ENCODE assay signal across 9 cellular contexts in the genomic region with DNA sequence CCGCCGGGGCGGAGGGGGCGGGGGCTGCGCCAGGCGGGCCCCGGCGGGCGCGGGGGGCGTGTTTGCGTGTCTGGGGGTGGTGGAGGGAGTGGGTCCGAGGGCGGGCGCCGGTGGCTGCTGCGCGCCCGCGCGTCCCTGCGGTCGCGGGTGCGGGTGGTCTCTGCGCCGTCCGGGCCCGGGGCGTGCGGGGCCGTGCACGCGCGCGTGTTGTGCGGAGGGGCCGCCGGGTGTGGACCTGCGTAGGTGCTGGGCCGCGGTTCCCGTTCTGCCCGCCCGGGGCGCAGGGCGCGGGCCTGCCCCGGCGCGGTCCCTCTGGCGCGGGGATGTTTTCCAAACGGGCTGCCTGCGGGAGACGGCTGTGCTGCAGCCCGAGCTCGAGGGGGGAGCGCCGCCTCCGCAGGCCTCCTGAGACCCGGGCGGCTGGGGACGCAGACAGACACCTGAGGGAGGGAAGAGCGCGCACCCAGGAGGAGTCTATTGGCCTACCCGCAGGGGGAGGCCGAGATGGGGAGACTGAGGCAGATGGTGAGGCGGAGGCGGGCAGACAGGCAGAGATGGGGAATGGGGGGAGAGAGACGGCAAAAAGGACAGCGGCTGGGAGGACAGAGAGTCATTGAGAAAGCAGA. TPM values are rescaled to one million over a fixed set of nuclear protein-coding genes. Genes with fewer than 3 reads are reported as not detected.
DNase-seq lines count a peak whose midpoint lies in the region; ATAC-seq, FAIRE-seq and TF ChIP-seq lines count a peak whose summit lies in the region.
"Had no signal": no experiment of that assay in that cellular context is flagged by ENCODE, and none has a peak within 500 bp of the region (broad histone marks: within the 10 kb centered on the region; RNA-seq: fewer than 3 reads in every experiment).

No MANE protein-coding gene starts in this region.

- no peak for FAIRE-seq in pancreas (lab: Jason Lieb, UNC)
- FAIRE-seq: endometrium had no signal

- peaks cover 0 to 5% (median 0%) of the 10 kb centered on the region in 3 donors for H3K4me1 ChIP-seq in pancreas

- intact Hi-C loops in pancreas (cut with DNase I): no loop called here

- peak overlapping the region; percentile 26 to 66 (median 55) for H3K4me3 ChIP-seq in pancreas

- peak; percentile 21 for DNase-seq in Daoy (ENCODE audit: low read depth)
- DNase-seq in activated CD4-positive, alpha-beta T cell treated with anti-CD3 and anti-CD28 coated beads, Interleukin-2, amount 50 U/mL, for 48 hours: peak; percentile 41 to 48
- DNase-seq in glomerular visceral epithelial cell (ENCODE audit: extremely low spot score): peak; percentile 41
- peak in 4 of 6 donors; percentile 25 to 78 (median 58) for DNase-seq in pancreas
- DNase-seq in NCI-H524 (lab: John Stamatoyannopoulos, UW): no peak
- DNase-seq in cerebellum (ENCODE audit: low spot score): no peak

- H3K36me3 ChIP-seq in pancreas: no peaks in the 10 kb centered on the region

- no peaks in the 10 kb centered on the region for H3K27me3 ChIP-seq in pancreas

- peak; percentile 47 for ATAC-seq in GM19351 (IDR thresholded peaks at IDR 0.05; ENCODE audit: unreplicated experiment)
- peak; percentile 16 for ATAC-seq in HG03558 (IDR thresholded peaks at IDR 0.05; ENCODE audit: extremely low read depth, unreplicated experiment)
- peak; percentile 5 to 47 (median 18) for ATAC-seq in pancreas

- 1 to 4% methylated on average over 34 to 72 of the region's 72 CpGs for WGBS in pancreas, 2 donors

- peak overlapping the region in 1 of 4 donors; percentile 22 for H3K27ac ChIP-seq in pancreas

- no peaks in the 10 kb centered on the region for H3K9me3 ChIP-seq in pancreas

- peak in 1 of 4 donors; percentile 19 for TF ChIP-seq CTCF in pancreas (IDR thresholded peaks at IDR 0.05)

RNA-seq across cellular contexts. Expression of gene PELI3, which starts 0.4 kb away (rescaled TPM):
- 1.8 and 2.1 TPM in 2 replicates for total RNA-seq in Daoy (2014; rRNA removed; shearing (Covaris generic))
- 1 to 10 TPM; 3.0 to 9.6 (median 6.4) TPM for total RNA-seq in pancreas
- 10 to 100 TPM; 14.7 to 19.9 TPM for polyA plus RNA-seq in pancreas
- total RNA-seq in cerebellum: 12.2 TPM

RNA-seq across cellular contexts. Expression of gene DPP3, which starts 13.1 kb away (rescaled TPM):
- 77.5 and 84.0 TPM in 2 replicates for total RNA-seq in Daoy (2014; rRNA removed; shearing (Covaris generic))
- total RNA-seq in pancreas (10 to 100 TPM in 4 of 6 donors, 1 to 10 TPM in 2; 8.5 to 27.0 (median 20.2) TPM), cerebellum (22.2 TPM)
- 10 to 100 TPM; 22.8 to 24.7 TPM for polyA plus RNA-seq in pancreas

RNA-seq across cellular contexts. Expression of gene MRPL11, which starts 28.5 kb away (rescaled TPM):
- 107 and 157 TPM in 2 replicates for total RNA-seq in Daoy (2014; rRNA removed; shearing (Covaris generic))
- total RNA-seq in pancreas (10 to 100 TPM; 15.7 to 23.9 (median 21.0) TPM), cerebellum (13.1 TPM)
- 10 to 100 TPM; 29.2 to 30.2 TPM for polyA plus RNA-seq in pancreas

RNA-seq across cellular contexts. Expression of gene BBS1, which starts 43.3 kb away (rescaled TPM):
- 3.9 and 15.7 TPM in 2 replicates for total RNA-seq in Daoy (2014; rRNA removed; shearing (Covaris generic))
- 10 to 100 TPM; 19.1 to 29.6 (median 21.5) TPM for total RNA-seq in pancreas
- 10 to 100 TPM; 22.0 to 31.9 TPM for polyA plus RNA-seq in pancreas
- total RNA-seq in cerebellum: 64.4 TPM

RNA-seq across cellular contexts. Expression of gene NPAS4, which starts 46.3 kb away (rescaled TPM):
- total RNA-seq in Daoy (2014; rRNA removed; shearing (Covaris generic)): 0.11 TPM in 1 of 2 replicates, not detected in the other
- total RNA-seq in pancreas (under 1 TPM in 1 of 6 donors, not detected in 5; 0.14 TPM), cerebellum (0.18 TPM)
- under 1 TPM; 0.08 to 0.63 TPM for polyA plus RNA-seq in pancreas

Comparison
In these comparisons a context has a peak if more than half of its experiments do, and no peak if none do; other contexts are left out.
1. DNase-seq: peak in Daoy (single experiment), activated CD4-positive, alpha-beta T cell treated with anti-CD3 and anti-CD28 coated beads, Interleukin-2, amount 50 U/mL, for 48 hours (2 of 2), glomerular visceral epithelial cell (single experiment) and pancreas (4 of 6); none in NCI-H524 (0 of 2) and cerebellum (single experiment).
2. Peak in every context shown above with its lines, with median percentiles within 50 percentile points of each other: ATAC-seq.